In the genomic region with DNA sequence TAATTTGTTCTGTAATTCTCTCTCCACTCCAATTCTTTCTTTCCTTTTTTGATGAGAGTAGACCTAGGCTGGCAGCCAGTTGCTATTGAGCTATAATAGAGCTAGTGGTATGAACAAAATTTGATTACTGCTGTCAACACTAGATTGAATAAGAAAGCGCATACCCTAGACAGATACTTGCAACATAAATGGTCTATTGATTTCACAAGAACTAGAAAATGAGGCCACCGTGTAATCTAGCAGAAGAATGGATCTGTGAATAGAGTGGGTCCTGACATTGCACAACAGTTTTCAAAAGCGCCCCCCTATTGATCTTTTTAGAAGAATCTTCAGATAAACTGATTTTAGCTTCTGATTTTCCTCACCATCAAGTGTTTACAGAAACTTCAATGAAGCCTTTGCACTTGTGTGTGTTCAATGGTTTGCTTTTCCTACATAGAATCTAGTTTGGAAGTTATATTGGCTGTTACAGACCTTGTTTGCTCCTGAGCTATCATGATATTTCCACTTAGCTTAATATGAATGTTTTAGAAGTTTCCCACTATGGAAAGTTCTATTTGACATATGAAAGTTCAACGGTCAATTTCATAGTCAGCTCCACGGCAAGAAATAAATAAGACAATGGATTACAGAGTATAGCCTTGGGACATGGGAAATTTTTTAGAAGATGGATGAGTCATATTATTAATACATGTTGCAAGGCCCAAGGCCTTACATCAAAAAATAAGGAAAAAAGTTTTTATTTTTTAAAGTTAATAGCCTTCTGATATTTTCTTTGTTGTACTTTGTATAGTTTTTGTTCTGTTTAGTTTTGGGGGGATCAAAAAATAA, we compare ENCODE assay signal across 1 cellular context.
TF ChIP-seq lines count a peak whose summit lies in the region.

No MANE protein-coding gene starts in this region.

TF ChIP-seq in HepG2, 621 proteins besides CTCF, POLR2A, EP300 and RAD21 (continued from another document and continues in another):
- TF ChIP-seq MTA1 (CRISPR knock-in tag; IDR thresholded peaks at IDR 0.05; ENCODE audit: borderline replicate concordance) = no peak
- no peak for TF ChIP-seq ZNF446 (CRISPR knock-in tag; IDR thresholded peaks at IDR 0.05)
- no peak for TF ChIP-seq RFXAP (CRISPR knock-in tag; IDR thresholded peaks at IDR 0.05; ENCODE audit: borderline replicate concordance)
- no peak for TF ChIP-seq ZNF619 (CRISPR knock-in tag; IDR thresholded peaks at IDR 0.05)
- 0 out of 2 replicates have a peak, but pooled peaks have one; percentile 46 for TF ChIP-seq TSC22D2 (CRISPR knock-in tag; IDR thresholded peaks at IDR 0.05; ENCODE audit: borderline replicate concordance)
- TF ChIP-seq SUZ12 (IDR thresholded peaks at IDR 0.05; ENCODE audit: low read depth, low read length) = no peak
- peak; percentile 56; the same call in 1 of the 2 replicates for TF ChIP-seq SP5 (CRISPR knock-in tag; IDR thresholded peaks at IDR 0.05; ENCODE audit: borderline replicate concordance, low read depth)
- TF ChIP-seq JUNB (CRISPR knock-in tag; IDR thresholded peaks at IDR 0.05; ENCODE audit: borderline replicate concordance) = no peak
- no peak for TF ChIP-seq YEATS4 (CRISPR knock-in tag; IDR thresholded peaks at IDR 0.05; ENCODE audit: borderline replicate concordance)
- no peak for TF ChIP-seq SPEN (CRISPR knock-in tag; IDR thresholded peaks at IDR 0.05; ENCODE audit: low read depth)
- TF ChIP-seq ZNF138 (CRISPR knock-in tag; IDR thresholded peaks at IDR 0.05; ENCODE audit: low read depth) = no peak
- no peak for TF ChIP-seq ZNF773 (CRISPR knock-in tag; IDR thresholded peaks at IDR 0.05; ENCODE audit: borderline replicate concordance)
- no peak for TF ChIP-seq ZSCAN12 (CRISPR knock-in tag; IDR thresholded peaks at IDR 0.05)
- TF ChIP-seq, protein P1, sequence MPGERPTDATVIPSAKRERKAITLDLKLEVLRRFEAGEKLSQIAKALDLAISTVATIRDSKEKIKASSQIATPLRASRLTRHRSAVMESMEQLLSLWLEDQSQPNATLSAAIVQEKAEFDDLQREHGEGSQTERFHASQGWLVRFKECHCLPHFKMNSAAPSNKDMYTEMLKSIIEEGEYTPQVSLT (CRISPR knock-in tag; IDR thresholded peaks at IDR 0.05; ENCODE audit: borderline replicate concordance, low read depth) = no peak
- TF ChIP-seq, protein P2, sequence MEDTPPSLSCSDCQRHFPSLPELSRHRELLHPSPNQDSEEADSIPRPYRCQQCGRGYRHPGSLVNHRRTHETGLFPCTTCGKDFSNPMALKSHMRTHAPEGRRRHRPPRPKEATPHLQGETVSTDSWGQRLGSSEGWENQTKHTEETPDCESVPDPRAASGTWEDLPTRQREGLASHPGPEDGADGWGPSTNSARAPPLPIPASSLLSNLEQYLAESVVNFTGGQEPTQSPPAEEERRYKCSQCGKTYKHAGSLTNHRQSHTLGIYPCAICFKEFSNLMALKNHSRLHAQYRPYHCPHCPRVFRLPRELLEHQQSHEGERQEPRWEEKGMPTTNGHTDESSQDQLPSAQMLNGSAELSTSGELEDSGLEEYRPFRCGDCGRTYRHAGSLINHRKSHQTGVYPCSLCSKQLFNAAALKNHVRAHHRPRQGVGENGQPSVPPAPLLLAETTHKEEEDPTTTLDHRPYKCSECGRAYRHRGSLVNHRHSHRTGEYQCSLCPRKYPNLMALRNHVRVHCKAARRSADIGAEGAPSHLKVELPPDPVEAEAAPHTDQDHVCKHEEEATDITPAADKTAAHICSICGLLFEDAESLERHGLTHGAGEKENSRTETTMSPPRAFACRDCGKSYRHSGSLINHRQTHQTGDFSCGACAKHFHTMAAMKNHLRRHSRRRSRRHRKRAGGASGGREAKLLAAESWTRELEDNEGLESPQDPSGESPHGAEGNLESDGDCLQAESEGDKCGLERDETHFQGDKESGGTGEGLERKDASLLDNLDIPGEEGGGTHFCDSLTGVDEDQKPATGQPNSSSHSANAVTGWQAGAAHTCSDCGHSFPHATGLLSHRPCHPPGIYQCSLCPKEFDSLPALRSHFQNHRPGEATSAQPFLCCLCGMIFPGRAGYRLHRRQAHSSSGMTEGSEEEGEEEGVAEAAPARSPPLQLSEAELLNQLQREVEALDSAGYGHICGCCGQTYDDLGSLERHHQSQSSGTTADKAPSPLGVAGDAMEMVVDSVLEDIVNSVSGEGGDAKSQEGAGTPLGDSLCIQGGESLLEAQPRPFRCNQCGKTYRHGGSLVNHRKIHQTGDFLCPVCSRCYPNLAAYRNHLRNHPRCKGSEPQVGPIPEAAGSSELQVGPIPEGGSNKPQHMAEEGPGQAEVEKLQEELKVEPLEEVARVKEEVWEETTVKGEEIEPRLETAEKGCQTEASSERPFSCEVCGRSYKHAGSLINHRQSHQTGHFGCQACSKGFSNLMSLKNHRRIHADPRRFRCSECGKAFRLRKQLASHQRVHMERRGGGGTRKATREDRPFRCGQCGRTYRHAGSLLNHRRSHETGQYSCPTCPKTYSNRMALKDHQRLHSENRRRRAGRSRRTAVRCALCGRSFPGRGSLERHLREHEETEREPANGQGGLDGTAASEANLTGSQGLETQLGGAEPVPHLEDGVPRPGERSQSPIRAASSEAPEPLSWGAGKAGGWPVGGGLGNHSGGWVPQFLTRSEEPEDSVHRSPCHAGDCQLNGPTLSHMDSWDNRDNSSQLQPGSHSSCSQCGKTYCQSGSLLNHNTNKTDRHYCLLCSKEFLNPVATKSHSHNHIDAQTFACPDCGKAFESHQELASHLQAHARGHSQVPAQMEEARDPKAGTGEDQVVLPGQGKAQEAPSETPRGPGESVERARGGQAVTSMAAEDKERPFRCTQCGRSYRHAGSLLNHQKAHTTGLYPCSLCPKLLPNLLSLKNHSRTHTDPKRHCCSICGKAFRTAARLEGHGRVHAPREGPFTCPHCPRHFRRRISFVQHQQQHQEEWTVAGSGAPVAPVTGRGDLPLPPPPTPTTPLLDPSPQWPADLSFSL (CRISPR knock-in tag; IDR thresholded peaks at IDR 0.05) = no peak; the same call in 1 of the 2 replicates
- no peak for TF ChIP-seq ERF (CRISPR knock-in tag; IDR thresholded peaks at IDR 0.05)
- TF ChIP-seq ZNF792 (CRISPR knock-in tag; IDR thresholded peaks at IDR 0.05) = no peak
- no peak for TF ChIP-seq ZNF432 (CRISPR knock-in tag; IDR thresholded peaks at IDR 0.05; ENCODE audit: borderline replicate concordance)
- TF ChIP-seq, protein P3, sequence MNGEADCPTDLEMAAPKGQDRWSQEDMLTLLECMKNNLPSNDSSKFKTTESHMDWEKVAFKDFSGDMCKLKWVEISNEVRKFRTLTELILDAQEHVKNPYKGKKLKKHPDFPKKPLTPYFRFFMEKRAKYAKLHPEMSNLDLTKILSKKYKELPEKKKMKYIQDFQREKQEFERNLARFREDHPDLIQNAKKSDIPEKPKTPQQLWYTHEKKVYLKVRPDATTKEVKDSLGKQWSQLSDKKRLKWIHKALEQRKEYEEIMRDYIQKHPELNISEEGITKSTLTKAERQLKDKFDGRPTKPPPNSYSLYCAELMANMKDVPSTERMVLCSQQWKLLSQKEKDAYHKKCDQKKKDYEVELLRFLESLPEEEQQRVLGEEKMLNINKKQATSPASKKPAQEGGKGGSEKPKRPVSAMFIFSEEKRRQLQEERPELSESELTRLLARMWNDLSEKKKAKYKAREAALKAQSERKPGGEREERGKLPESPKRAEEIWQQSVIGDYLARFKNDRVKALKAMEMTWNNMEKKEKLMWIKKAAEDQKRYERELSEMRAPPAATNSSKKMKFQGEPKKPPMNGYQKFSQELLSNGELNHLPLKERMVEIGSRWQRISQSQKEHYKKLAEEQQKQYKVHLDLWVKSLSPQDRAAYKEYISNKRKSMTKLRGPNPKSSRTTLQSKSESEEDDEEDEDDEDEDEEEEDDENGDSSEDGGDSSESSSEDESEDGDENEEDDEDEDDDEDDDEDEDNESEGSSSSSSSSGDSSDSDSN (CRISPR knock-in tag; IDR thresholded peaks at IDR 0.05) = no peak
- no peak for TF ChIP-seq ZNF790 (CRISPR knock-in tag; IDR thresholded peaks at IDR 0.05; ENCODE audit: borderline replicate concordance)
- TF ChIP-seq SMYD3 (CRISPR knock-in tag; IDR thresholded peaks at IDR 0.05) = no peak
- TF ChIP-seq ZNF367 (CRISPR knock-in tag; IDR thresholded peaks at IDR 0.05; ENCODE audit: borderline replicate concordance) = no peak
- TF ChIP-seq ZFYVE20 (CRISPR knock-in tag; IDR thresholded peaks at IDR 0.05; ENCODE audit: borderline replicate concordance, low read depth) = no peak
- TF ChIP-seq FOSL1 (CRISPR knock-in tag; IDR thresholded peaks at IDR 0.05; ENCODE audit: borderline replicate concordance) = no peak
- no peak for TF ChIP-seq CHD2 (IDR thresholded peaks at IDR 0.05; ENCODE audit: low read depth, low read length)
- TF ChIP-seq, protein P4, sequence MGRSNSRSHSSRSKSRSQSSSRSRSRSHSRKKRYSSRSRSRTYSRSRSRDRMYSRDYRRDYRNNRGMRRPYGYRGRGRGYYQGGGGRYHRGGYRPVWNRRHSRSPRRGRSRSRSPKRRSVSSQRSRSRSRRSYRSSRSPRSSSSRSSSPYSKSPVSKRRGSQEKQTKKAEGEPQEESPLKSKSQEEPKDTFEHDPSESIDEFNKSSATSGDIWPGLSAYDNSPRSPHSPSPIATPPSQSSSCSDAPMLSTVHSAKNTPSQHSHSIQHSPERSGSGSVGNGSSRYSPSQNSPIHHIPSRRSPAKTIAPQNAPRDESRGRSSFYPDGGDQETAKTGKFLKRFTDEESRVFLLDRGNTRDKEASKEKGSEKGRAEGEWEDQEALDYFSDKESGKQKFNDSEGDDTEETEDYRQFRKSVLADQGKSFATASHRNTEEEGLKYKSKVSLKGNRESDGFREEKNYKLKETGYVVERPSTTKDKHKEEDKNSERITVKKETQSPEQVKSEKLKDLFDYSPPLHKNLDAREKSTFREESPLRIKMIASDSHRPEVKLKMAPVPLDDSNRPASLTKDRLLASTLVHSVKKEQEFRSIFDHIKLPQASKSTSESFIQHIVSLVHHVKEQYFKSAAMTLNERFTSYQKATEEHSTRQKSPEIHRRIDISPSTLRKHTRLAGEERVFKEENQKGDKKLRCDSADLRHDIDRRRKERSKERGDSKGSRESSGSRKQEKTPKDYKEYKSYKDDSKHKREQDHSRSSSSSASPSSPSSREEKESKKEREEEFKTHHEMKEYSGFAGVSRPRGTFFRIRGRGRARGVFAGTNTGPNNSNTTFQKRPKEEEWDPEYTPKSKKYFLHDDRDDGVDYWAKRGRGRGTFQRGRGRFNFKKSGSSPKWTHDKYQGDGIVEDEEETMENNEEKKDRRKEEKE (IDR thresholded peaks at IDR 0.05) = no peak
- TF ChIP-seq HDAC1 (CRISPR knock-in tag; IDR thresholded peaks at IDR 0.05) = peak; percentile 52
- TF ChIP-seq SP4 (CRISPR knock-in tag; IDR thresholded peaks at IDR 0.05) = no peak
- TF ChIP-seq ZNF749 (CRISPR knock-in tag; IDR thresholded peaks at IDR 0.05; ENCODE audit: borderline replicate concordance) = no peak
- TF ChIP-seq, protein P5, sequence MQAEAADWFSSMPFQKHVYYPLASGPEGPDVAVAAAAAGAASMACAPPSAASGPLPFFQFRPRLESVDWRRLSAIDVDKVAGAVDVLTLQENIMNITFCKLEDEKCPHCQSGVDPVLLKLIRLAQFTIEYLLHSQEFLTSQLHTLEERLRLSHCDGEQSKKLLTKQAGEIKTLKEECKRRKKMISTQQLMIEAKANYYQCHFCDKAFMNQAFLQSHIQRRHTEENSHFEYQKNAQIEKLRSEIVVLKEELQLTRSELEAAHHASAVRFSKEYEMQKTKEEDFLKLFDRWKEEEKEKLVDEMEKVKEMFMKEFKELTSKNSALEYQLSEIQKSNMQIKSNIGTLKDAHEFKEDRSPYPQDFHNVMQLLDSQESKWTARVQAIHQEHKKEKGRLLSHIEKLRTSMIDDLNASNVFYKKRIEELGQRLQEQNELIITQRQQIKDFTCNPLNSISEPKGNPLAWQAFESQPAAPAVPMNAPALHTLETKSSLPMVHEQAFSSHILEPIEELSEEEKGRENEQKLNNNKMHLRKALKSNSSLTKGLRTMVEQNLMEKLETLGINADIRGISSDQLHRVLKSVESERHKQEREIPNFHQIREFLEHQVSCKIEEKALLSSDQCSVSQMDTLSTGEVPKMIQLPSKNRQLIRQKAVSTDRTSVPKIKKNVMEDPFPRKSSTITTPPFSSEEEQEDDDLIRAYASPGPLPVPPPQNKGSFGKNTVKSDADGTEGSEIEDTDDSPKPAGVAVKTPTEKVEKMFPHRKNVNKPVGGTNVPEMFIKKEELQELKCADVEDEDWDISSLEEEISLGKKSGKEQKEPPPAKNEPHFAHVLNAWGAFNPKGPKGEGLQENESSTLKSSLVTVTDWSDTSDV (CRISPR knock-in tag; IDR thresholded peaks at IDR 0.05) = no peak
- TF ChIP-seq, protein P6, sequence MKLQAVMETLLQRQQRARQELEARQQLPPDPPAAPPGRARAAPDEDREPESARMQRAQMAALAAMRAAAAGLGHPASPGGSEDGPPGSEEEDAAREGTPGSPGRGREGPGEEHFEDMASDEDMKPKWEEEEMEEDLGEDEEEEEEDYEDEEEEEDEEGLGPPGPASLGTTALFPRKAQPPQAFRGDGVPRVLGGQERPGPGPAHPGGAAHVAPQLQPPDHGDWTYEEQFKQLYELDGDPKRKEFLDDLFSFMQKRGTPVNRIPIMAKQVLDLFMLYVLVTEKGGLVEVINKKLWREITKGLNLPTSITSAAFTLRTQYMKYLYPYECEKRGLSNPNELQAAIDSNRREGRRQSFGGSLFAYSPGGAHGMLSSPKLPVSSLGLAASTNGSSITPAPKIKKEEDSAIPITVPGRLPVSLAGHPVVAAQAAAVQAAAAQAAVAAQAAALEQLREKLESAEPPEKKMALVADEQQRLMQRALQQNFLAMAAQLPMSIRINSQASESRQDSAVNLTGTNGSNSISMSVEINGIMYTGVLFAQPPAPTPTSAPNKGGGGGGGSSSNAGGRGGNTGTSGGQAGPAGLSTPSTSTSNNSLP (IDR thresholded peaks at IDR 0.05; ENCODE audit: low read depth, low read length) = peak; percentile 33; the same call in 1 of the 2 replicates
- TF ChIP-seq, protein P7, sequence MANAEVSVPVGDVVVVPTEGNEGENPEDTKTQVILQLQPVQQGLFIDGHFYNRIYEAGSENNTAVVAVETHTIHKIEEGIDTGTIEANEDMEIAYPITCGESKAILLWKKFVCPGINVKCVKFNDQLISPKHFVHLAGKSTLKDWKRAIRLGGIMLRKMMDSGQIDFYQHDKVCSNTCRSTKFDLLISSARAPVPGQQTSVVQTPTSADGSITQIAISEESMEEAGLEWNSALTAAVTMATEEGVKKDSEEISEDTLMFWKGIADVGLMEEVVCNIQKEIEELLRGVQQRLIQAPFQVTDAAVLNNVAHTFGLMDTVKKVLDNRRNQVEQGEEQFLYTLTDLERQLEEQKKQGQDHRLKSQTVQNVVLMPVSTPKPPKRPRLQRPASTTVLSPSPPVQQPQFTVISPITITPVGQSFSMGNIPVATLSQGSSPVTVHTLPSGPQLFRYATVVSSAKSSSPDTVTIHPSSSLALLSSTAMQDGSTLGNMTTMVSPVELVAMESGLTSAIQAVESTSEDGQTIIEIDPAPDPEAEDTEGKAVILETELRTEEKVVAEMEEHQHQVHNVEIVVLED (CRISPR knock-in tag; IDR thresholded peaks at IDR 0.05; ENCODE audit: borderline replicate concordance) = no peak
- TF ChIP-seq ZBTB21 (CRISPR knock-in tag; IDR thresholded peaks at IDR 0.05) = no peak
- TF ChIP-seq, protein P8, sequence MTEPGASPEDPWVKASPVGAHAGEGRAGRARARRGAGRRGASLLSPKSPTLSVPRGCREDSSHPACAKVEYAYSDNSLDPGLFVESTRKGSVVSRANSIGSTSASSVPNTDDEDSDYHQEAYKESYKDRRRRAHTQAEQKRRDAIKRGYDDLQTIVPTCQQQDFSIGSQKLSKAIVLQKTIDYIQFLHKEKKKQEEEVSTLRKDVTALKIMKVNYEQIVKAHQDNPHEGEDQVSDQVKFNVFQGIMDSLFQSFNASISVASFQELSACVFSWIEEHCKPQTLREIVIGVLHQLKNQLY (CRISPR knock-in tag; IDR thresholded peaks at IDR 0.05) = no peak
- TF ChIP-seq DNMT1 (CRISPR knock-in tag; IDR thresholded peaks at IDR 0.05) = no peak
- TF ChIP-seq ZKSCAN1 (IDR thresholded peaks at IDR 0.05; ENCODE audit: low read length) = no peak
- no peak for TF ChIP-seq NFKB2 (CRISPR knock-in tag; IDR thresholded peaks at IDR 0.05; ENCODE audit: borderline replicate concordance)
- no peak for TF ChIP-seq ZNF543 (CRISPR knock-in tag; IDR thresholded peaks at IDR 0.05)
